Comparison of ENCODE assay signal across 2 cellular contexts in the genomic region with DNA sequence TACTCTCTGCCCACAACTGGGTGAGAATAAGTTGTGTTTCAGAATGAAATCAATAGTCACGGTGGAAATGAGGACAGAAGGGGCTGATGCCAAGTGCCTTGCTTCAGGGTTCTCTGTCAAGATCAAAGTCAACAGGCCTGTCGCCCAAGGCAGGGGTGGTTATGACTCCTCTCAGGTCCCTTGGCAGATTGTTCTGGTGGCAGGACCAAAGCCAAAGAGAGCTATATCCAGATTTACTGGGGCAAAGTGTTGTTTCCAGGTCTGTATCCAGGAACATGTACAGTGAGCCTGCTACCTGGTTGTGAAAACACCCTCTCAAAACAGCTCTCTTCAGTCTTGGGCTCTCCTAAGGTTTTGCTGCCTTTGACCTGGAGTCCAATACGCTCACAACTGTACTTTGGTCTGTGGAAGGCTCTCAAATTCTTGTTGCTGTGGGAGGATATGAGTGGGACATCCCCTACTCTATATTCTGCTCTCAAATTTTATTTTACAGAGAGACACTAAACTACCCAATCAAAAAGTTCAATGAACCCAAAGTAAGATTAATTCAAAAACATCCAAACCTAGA.
TF ChIP-seq lines count a peak whose summit lies in the region.

No MANE protein-coding gene starts in this region.

TF ChIP-seq in liver, 16 proteins besides CTCF, POLR2A, EP300 and RAD21:
- TF ChIP-seq, protein P1, sequence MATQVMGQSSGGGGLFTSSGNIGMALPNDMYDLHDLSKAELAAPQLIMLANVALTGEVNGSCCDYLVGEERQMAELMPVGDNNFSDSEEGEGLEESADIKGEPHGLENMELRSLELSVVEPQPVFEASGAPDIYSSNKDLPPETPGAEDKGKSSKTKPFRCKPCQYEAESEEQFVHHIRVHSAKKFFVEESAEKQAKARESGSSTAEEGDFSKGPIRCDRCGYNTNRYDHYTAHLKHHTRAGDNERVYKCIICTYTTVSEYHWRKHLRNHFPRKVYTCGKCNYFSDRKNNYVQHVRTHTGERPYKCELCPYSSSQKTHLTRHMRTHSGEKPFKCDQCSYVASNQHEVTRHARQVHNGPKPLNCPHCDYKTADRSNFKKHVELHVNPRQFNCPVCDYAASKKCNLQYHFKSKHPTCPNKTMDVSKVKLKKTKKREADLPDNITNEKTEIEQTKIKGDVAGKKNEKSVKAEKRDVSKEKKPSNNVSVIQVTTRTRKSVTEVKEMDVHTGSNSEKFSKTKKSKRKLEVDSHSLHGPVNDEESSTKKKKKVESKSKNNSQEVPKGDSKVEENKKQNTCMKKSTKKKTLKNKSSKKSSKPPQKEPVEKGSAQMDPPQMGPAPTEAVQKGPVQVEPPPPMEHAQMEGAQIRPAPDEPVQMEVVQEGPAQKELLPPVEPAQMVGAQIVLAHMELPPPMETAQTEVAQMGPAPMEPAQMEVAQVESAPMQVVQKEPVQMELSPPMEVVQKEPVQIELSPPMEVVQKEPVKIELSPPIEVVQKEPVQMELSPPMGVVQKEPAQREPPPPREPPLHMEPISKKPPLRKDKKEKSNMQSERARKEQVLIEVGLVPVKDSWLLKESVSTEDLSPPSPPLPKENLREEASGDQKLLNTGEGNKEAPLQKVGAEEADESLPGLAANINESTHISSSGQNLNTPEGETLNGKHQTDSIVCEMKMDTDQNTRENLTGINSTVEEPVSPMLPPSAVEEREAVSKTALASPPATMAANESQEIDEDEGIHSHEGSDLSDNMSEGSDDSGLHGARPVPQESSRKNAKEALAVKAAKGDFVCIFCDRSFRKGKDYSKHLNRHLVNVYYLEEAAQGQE (IDR thresholded peaks at IDR 0.05) = no peak
- TF ChIP-seq, protein P2, sequence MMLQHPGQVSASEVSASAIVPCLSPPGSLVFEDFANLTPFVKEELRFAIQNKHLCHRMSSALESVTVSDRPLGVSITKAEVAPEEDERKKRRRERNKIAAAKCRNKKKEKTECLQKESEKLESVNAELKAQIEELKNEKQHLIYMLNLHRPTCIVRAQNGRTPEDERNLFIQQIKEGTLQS (IDR thresholded peaks at IDR 0.05) = no peak
- TF ChIP-seq FOXA2 (IDR thresholded peaks at IDR 0.05) = peak; percentile 81
- no peak for TF ChIP-seq FOXA1 (IDR thresholded peaks at IDR 0.05)
- TF ChIP-seq, protein P3, sequence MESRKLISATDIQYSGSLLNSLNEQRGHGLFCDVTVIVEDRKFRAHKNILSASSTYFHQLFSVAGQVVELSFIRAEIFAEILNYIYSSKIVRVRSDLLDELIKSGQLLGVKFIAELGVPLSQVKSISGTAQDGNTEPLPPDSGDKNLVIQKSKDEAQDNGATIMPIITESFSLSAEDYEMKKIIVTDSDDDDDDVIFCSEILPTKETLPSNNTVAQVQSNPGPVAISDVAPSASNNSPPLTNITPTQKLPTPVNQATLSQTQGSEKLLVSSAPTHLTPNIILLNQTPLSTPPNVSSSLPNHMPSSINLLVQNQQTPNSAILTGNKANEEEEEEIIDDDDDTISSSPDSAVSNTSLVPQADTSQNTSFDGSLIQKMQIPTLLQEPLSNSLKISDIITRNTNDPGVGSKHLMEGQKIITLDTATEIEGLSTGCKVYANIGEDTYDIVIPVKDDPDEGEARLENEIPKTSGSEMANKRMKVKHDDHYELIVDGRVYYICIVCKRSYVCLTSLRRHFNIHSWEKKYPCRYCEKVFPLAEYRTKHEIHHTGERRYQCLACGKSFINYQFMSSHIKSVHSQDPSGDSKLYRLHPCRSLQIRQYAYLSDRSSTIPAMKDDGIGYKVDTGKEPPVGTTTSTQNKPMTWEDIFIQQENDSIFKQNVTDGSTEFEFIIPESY (IDR thresholded peaks at IDR 0.05) = no peak
- peak; percentile 25 for TF ChIP-seq HNF4G (IDR thresholded peaks at IDR 0.05)
- peak; percentile 79 for TF ChIP-seq HNF4A (conservative IDR thresholded peaks at IDR 0.05)
- no peak for TF ChIP-seq EGR1 (IDR thresholded peaks at IDR 0.05; ENCODE audit: low read depth in 2 of 2)
- no peak for TF ChIP-seq TAF1 (conservative IDR thresholded peaks at IDR 0.05)
- TF ChIP-seq NR2F2 (IDR thresholded peaks at IDR 0.05) = no peak
- TF ChIP-seq, protein P4, sequence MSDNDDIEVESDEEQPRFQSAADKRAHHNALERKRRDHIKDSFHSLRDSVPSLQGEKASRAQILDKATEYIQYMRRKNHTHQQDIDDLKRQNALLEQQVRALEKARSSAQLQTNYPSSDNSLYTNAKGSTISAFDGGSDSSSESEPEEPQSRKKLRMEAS (IDR thresholded peaks at IDR 0.05) = peak; percentile 31
- TF ChIP-seq YY1 (IDR thresholded peaks at IDR 0.05) = no peak
- TF ChIP-seq JUND (IDR thresholded peaks at IDR 0.05) = peak in 1 of 2 donors; percentile 53
- peak; percentile 60 to 78 for TF ChIP-seq RXRA (IDR thresholded peaks at IDR 0.05)
- TF ChIP-seq SP1 (IDR thresholded peaks at IDR 0.05) = peak; percentile 34
- TF ChIP-seq GABPA (IDR thresholded peaks at IDR 0.05 in 1 of 2, conservative IDR thresholded peaks at IDR 0.05 in 1 of 2) = no peak

TF ChIP-seq in HepG2, 621 proteins besides CTCF, POLR2A, EP300 and RAD21 (continued from another document):
- TF ChIP-seq, protein P5, sequence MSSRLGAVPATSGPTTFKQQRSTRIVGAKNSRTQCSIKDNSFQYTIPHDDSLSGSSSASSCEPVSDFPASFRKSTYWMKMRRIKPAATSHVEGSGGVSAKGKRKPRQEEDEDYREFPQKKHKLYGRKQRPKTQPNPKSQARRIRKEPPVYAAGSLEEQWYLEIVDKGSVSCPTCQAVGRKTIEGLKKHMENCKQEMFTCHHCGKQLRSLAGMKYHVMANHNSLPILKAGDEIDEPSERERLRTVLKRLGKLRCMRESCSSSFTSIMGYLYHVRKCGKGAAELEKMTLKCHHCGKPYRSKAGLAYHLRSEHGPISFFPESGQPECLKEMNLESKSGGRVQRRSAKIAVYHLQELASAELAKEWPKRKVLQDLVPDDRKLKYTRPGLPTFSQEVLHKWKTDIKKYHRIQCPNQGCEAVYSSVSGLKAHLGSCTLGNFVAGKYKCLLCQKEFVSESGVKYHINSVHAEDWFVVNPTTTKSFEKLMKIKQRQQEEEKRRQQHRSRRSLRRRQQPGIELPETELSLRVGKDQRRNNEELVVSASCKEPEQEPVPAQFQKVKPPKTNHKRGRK (CRISPR knock-in tag; IDR thresholded peaks at IDR 0.05) = no peak
- TF ChIP-seq ZBTB8A (CRISPR knock-in tag; IDR thresholded peaks at IDR 0.05; ENCODE audit: borderline replicate concordance, low read depth) (no peak), FOXO1 (CRISPR knock-in tag; IDR thresholded peaks at IDR 0.05) (no peak), ONECUT2 (CRISPR knock-in tag; IDR thresholded peaks at IDR 0.05) (no peak), KMT2A (CRISPR knock-in tag; IDR thresholded peaks at IDR 0.05) (no peak), ZNF549 (CRISPR knock-in tag; IDR thresholded peaks at IDR 0.05) (no peak), RXRA (CRISPR knock-in tag; IDR thresholded peaks at IDR 0.05) (no peak), SP5 (CRISPR knock-in tag; IDR thresholded peaks at IDR 0.05; ENCODE audit: borderline replicate concordance, low read depth) (no peak), TCF7L2 (IDR thresholded peaks at IDR 0.05; ENCODE audit: low read depth, low read length) (no peak), SALL1 (CRISPR knock-in tag; IDR thresholded peaks at IDR 0.05) (no peak), NFE2L1 (CRISPR knock-in tag; IDR thresholded peaks at IDR 0.05; ENCODE audit: borderline replicate concordance) (no peak)
- TF ChIP-seq, protein P6, sequence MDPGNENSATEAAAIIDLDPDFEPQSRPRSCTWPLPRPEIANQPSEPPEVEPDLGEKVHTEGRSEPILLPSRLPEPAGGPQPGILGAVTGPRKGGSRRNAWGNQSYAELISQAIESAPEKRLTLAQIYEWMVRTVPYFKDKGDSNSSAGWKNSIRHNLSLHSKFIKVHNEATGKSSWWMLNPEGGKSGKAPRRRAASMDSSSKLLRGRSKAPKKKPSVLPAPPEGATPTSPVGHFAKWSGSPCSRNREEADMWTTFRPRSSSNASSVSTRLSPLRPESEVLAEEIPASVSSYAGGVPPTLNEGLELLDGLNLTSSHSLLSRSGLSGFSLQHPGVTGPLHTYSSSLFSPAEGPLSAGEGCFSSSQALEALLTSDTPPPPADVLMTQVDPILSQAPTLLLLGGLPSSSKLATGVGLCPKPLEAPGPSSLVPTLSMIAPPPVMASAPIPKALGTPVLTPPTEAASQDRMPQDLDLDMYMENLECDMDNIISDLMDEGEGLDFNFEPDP (CRISPR knock-in tag; conservative IDR thresholded peaks at IDR 0.05) = no peak
- TF ChIP-seq, protein P7, sequence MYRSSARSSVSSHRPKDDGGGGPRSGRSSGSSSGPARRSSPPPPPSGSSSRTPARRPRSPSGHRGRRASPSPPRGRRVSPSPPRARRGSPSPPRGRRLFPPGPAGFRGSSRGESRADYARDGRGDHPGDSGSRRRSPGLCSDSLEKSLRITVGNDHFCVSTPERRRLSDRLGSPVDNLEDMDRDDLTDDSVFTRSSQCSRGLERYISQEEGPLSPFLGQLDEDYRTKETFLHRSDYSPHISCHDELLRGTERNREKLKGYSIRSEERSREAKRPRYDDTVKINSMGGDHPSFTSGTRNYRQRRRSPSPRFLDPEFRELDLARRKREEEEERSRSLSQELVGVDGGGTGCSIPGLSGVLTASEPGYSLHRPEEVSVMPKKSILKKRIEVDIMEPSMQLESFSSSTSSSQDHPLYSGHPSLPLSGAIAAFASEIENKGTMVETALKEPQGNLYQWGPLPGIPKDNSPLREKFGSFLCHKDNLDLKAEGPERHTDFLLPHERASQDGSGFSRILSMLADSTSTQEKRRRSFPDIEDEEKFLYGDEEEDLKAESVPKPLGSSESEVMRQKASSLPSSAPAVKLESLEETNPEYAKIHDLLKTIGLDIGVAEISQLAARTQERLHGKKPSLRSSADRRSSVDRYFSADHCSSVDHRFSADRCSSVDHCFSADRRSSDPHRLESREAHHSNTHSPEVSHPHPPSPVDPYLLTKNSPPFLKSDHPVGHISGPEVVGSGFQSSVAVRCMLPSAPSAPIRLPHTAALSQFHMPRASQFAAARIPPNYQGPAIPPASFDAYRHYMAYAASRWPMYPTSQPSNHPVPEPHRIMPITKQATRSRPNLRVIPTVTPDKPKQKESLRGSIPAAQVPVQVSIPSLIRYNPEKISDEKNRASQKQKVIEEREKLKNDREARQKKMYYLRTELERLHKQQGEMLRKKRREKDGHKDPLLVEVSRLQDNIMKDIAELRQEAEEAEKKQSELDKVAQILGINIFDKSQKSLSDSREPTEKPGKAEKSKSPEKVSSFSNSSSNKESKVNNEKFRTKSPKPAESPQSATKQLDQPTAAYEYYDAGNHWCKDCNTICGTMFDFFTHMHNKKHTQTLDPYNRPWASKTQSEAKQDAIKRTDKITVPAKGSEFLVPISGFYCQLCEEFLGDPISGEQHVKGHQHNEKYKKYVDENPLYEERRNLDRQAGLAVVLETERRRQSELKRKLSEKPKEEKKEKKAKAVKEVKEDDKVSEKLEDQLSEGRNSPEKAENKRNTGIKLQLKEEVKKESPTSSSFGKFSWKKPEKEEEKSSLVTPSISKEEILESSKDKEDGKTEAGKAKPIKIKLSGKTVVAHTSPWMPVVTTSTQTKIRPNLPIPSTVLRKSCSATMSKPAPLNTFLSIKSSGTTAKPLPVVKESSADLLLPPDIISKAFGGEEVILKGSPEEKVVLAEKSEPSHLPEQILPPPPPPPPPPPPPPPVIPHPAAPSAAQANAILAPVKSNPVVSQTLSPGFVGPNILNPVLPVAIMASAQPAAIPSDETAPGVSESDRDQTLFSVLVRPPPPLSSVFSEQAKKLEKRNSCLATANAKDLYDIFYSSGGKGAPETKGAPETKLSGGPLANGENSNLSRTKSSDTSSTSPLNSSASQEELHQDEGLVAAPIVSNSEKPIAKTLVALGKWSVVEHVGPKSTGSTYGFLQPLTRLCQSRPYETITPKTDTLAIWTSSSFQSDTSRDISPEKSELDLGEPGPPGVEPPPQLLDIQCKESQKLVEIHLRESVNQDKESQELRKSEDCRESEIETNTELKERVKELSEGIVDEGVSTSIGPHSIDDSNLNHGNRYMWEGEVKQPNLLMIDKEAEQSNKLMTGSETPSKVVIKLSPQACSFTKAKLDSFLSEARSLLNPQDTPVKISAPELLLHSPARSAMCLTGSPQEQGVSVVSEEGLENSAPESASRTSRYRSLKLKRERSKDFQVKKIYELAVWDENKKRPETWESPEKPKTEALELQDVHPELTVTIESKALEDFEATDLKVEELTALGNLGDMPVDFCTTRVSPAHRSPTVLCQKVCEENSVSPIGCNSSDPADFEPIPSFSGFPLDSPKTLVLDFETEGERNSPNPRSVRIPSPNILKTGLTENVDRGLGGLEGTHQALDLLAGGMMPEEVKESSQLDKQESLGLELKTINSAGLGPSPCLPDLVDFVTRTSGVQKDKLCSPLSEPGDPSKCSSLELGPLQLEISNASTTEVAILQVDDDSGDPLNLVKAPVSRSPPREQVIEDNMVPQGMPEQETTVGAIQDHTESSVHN (CRISPR knock-in tag; IDR thresholded peaks at IDR 0.05) = no peak
- TF ChIP-seq, protein P8, sequence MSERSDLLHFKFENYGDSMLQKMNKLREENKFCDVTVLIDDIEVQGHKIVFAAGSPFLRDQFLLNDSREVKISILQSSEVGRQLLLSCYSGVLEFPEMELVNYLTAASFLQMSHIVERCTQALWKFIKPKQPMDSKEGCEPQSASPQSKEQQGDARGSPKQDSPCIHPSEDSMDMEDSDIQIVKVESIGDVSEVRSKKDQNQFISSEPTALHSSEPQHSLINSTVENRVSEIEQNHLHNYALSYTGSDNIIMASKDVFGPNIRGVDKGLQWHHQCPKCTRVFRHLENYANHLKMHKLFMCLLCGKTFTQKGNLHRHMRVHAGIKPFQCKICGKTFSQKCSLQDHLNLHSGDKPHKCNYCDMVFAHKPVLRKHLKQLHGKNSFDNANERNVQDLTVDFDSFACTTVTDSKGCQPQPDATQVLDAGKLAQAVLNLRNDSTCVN (CRISPR knock-in tag; IDR thresholded peaks at IDR 0.05; ENCODE audit: borderline replicate concordance) = no peak
